ENCODE assay signal across 9 cellular contexts in genomic region chr11:126969865-126970479, GRCh38. TPM values are rescaled to one million over a fixed set of nuclear protein-coding genes. Genes with fewer than 3 reads are reported as not detected.
DNase-seq lines count a peak whose midpoint lies in the region; ATAC-seq and TF ChIP-seq lines count a peak whose summit lies in the region.
"Had no signal": no experiment of that assay in that cellular context is flagged by ENCODE, and none has a peak within 500 bp of the region (broad histone marks: within the 10 kb centered on the region; RNA-seq: fewer than 3 reads in every experiment).

No MANE protein-coding gene starts in this region.

- no peak for TF ChIP-seq POLR2A in adrenal gland (IDR thresholded peaks at IDR 0.05)

- no peaks in the 10 kb centered on the region for H3K27me3 ChIP-seq in adrenal gland
- H3K27me3 ChIP-seq: SJCRH30 had no signal

- ATAC-seq in HG03442 (IDR thresholded peaks at IDR 0.05; ENCODE audit: unreplicated experiment) (peak; percentile 64), left colon (peak; percentile 45), HG03025 (IDR thresholded peaks at IDR 0.05; ENCODE audit: low FRiP score, unreplicated experiment) (no peak), GM21390 (IDR thresholded peaks at IDR 0.05; ENCODE audit: unreplicated experiment) (no peak), HG02938 (IDR thresholded peaks at IDR 0.05; ENCODE audit: unreplicated experiment) (no peak)

- H3K36me3 ChIP-seq in adrenal gland (replicated peaks in 1 of 2), result no peaks in the 10 kb centered on the region
- H3K36me3 ChIP-seq: SJCRH30 had no signal

- TF ChIP-seq CTCF in GM12874 (IDR thresholded peaks at IDR 0.05; ENCODE audit: insufficient read depth, low read depth, low read length) (peak; percentile 44), adrenal gland (IDR thresholded peaks at IDR 0.05) (peak in 5 of 6 experiments; percentile 25 to 47 (median 43))

- H3K4me1 ChIP-seq in adrenal gland (replicated peaks in 1 of 2), result no peaks in the 10 kb centered on the region
- H3K4me1 ChIP-seq: SJCRH30 had no signal

- H3K9me3 ChIP-seq in adrenal gland (replicated peaks in 1 of 3), result no peaks in the 10 kb centered on the region
- H3K9me3 ChIP-seq: SJCRH30 had no signal

- DNase-seq in adrenal gland (peak in 1 of 7 donors; percentile 11), left colon (no peak)
- no peak for DNase-seq in activated CD4-positive, alpha-beta T cell treated with anti-CD3 and anti-CD28 coated beads, Interleukin-2, amount 50 U/mL, for 1 hour

- no peak overlapping the region for H3K4me3 ChIP-seq in adrenal gland
- H3K4me3 ChIP-seq: SJCRH30 had no signal

- H3K27ac ChIP-seq in adrenal gland, result no peak overlapping the region
- H3K27ac ChIP-seq: SJCRH30 had no signal

- intact Hi-C loops in adrenal gland (cut with DNase I), result no loop called here
- intact Hi-C loops in left colon (cut with DNase I, micrococcal nuclease), result no loop called here

- WGBS in adrenal gland, 4 donors, result 42 to 51% (median 46%) methylated on average over 6 of the region's 6 CpGs

RNA-seq across cellular contexts. Expression of gene KIRREL3, which starts 30.6 kb away (rescaled TPM):
- total RNA-seq in adrenal gland, result 1 to 10 TPM in 1 of 8 donors, under 1 TPM in 6, not detected in 1; 0.07 to 2.1 (median 0.30) TPM
- polyA plus RNA-seq in adrenal gland, result 1 to 10 TPM in 1 of 3 donors, under 1 TPM in 2; 0.64 to 4.1 (median 0.90) TPM
- total RNA-seq in left colon, result 1 to 10 TPM; 1.2 to 1.3 TPM

Comparison
In these comparisons a context has a peak if more than half of its experiments do, and no peak if none do; other contexts are left out.
1. ATAC-seq: peak in HG03442 (single experiment) and left colon (single experiment); none in HG03025 (single experiment), GM21390 (single experiment) and HG02938 (single experiment).